Comparison of ENCODE assay signal across 8 cellular contexts in genomic region chr10:130137659-130138478, GRCh38. TPM values are rescaled to one million over a fixed set of nuclear protein-coding genes. Genes with fewer than 3 reads are reported as not detected.
DNase-seq lines count a peak whose midpoint lies in the region; ATAC-seq and TF ChIP-seq lines count a peak whose summit lies in the region.

No MANE protein-coding gene starts in this region.

- no peak overlapping the region for H3K9ac ChIP-seq in rectal smooth muscle tissue (ENCODE audit: low read length)

- DNase-seq in RWPE2 (ENCODE audit: low spot score) (no peak), esophagus squamous epithelium (lab: John Stamatoyannopoulos, UW) (no peak), KG1 (lab: John Stamatoyannopoulos, UW) (no peak), OCI-M1 (lab: John Stamatoyannopoulos, UW) (no peak)

- H3K36me3 ChIP-seq in RWPE2 (ENCODE audit: low read depth) = peaks cover 49% of the 10 kb centered on the region
- H3K36me3 ChIP-seq in esophagus squamous epithelium = peaks cover 0 to 19% (median 7%) of the 10 kb centered on the region in 3 donors
- H3K36me3 ChIP-seq in rectal smooth muscle tissue (ENCODE audit: control insufficient read depth, insufficient read depth, low read length) = no peaks in the 10 kb centered on the region

- H3K4me1 ChIP-seq in RWPE2 (ENCODE audit: insufficient read depth, poor library complexity, severe bottlenecking) (peaks cover 29% of the 10 kb centered on the region), esophagus squamous epithelium (peaks cover 33 to 68% (median 42%) of the 10 kb centered on the region in 3 donors), rectal smooth muscle tissue (ENCODE audit: control insufficient read depth, insufficient read depth, low read length) (peaks cover 14% of the 10 kb centered on the region)

- TF ChIP-seq CTCF in RWPE2 (IDR thresholded peaks at IDR 0.05; ENCODE audit: poor library complexity, severe bottlenecking) (no peak), esophagus squamous epithelium (IDR thresholded peaks at IDR 0.05) (no peak)

- peak overlapping the region; percentile 70 for H3K4me3 ChIP-seq in GM08714 (ENCODE audit: low read length)
- peak overlapping the region; percentile 87 for H3K4me3 ChIP-seq in RWPE2 (ENCODE audit: severe bottlenecking)
- peak overlapping the region; percentile 73 to 99 (median 76) for H3K4me3 ChIP-seq in esophagus squamous epithelium
- peak overlapping the region; percentile 67 for H3K4me3 ChIP-seq in rectal smooth muscle tissue (ENCODE audit: low read length)

- H3K27me3 ChIP-seq in RWPE2 (ENCODE audit: insufficient read depth, poor library complexity, severe bottlenecking) (no peaks in the 10 kb centered on the region), esophagus squamous epithelium (no peaks in the 10 kb centered on the region), rectal smooth muscle tissue (ENCODE audit: control insufficient read depth, insufficient read depth, low read length) (no peaks in the 10 kb centered on the region)

- TF ChIP-seq POLR2A in esophagus squamous epithelium (IDR thresholded peaks at IDR 0.05) = no peak

- 71 to 80% methylated on average over 26 to 28 of the region's 28 CpGs for WGBS in esophagus squamous epithelium, 2 donors

- H3K9me3 ChIP-seq in RWPE2 (ENCODE audit: severe bottlenecking) = no peaks in the 10 kb centered on the region
- H3K9me3 ChIP-seq in esophagus squamous epithelium = no peaks in the 10 kb centered on the region

- H3K27ac ChIP-seq in RWPE2 (ENCODE audit: poor library complexity, severe bottlenecking) (peak overlapping the region; percentile 78), esophagus squamous epithelium (peak overlapping the region; percentile 88 to 96 (median 90)), rectal smooth muscle tissue (ENCODE audit: low read depth, low read length) (no peak overlapping the region)

- ATAC-seq in RWPE2 (ENCODE audit: low read depth) (no peak), HG03520 (IDR thresholded peaks at IDR 0.05; ENCODE audit: unreplicated experiment) (no peak), GM21717 (IDR thresholded peaks at IDR 0.05; ENCODE audit: unreplicated experiment) (no peak)

- intact Hi-C loops in esophagus squamous epithelium (cut with DNase I) = no loop called here

RNA-seq across cellular contexts. Expression of gene GLRX3, which starts 1.7 kb away (rescaled TPM):
- total RNA-seq in esophagus squamous epithelium = 100 to 1,000 TPM in 2 of 4 donors, 10 to 100 TPM in 2; 48.5 to 115 (median 81.8) TPM

RNA-seq across cellular contexts. Expression of gene C10orf143, which starts 27.2 kb away (rescaled TPM):
- total RNA-seq in esophagus squamous epithelium = 1 to 10 TPM in 1 of 4 donors, under 1 TPM in 3; 0.44 to 4.0 (median 0.70) TPM
